ENCODE assay signal across 9 cellular contexts in genomic region chr2:54041135-54041534, GRCh38.
DNase-seq lines count a peak whose midpoint lies in the region.
"Had no signal": no experiment of that assay in that cellular context is flagged by ENCODE, and none has a peak within 500 bp of the region (broad histone marks: within the 10 kb centered on the region; RNA-seq: fewer than 3 reads in every experiment).

No MANE protein-coding gene starts in this region.

- H3K27ac ChIP-seq in epithelial cell of prostate: peak overlapping the region; percentile 19

- DNase-seq in RKO (ENCODE audit: low spot score): peak; percentile 30
- peak; percentile 56 for DNase-seq in activated T-cell treated with anti-CD3 and anti-CD28 coated beads for 48 hours (ENCODE audit: low read depth)
- peak; percentile 48 for DNase-seq in epithelial cell of prostate (ENCODE audit: low read depth, low spot score)
- DNase-seq in stimulated activated CD4-positive, alpha-beta T cell treated with anti-CD3 and anti-CD28 coated beads, TNF-alpha, amount 100 ng/mL, for 48 hours (ENCODE audit: low read depth in 3 of 3): peak; percentile 44 to 67 (median 48)
- DNase-seq in 8988T: no peak
- no peak for DNase-seq in HUDEP-2 (lab: John Stamatoyannopoulos, UW; ENCODE audit: unreplicated experiment in 76 of 76)
- DNase-seq in SK-N-DZ (ENCODE audit: low spot score): no peak
- no peak for DNase-seq in SIG-M5 treated with dmso at 0.1 percent for 504 hours (lab: John Stamatoyannopoulos, UW; ENCODE audit: unreplicated experiment)
- DNase-seq: NCI-H774 had no signal

Comparison
In these comparisons a context has a peak if more than half of its experiments do, and no peak if none do; other contexts are left out.
1. DNase-seq: peak in RKO (single experiment), activated T-cell treated with anti-CD3 and anti-CD28 coated beads for 48 hours (single experiment), epithelial cell of prostate (single experiment) and stimulated activated CD4-positive, alpha-beta T cell treated with anti-CD3 and anti-CD28 coated beads, TNF-alpha, amount 100 ng/mL, for 48 hours (3 of 3); none in 8988T (single experiment), HUDEP-2 (0 of 76), SK-N-DZ (single experiment) and SIG-M5 treated with dmso at 0.1 percent for 504 hours (single experiment).